Comparison of ENCODE assay signal across 22 cellular contexts in the genomic region with DNA sequence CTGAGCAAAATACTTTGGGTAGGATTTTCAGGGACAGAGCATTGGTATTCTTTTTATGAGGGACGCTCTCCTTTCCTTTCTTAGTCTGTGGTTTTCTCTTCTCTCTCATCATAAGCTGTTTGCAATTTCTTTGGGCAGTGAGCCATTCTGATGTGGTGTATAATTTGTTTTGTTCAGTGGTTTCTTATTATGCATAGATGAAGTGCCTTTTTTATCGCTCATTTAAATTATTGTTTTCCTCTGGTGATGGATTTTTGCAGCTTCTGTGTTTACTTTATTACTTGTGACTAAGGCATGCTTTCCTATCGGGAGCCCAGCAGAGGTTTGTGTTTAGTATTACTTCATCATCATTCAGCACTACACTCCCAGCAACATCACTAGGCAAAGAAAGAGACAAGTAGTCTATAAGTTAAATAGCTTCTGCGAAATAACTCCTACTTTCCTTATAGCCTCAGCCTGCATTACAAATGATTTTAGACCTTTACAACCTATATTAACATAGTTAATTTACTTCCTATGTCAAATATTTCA.
DNase-seq lines count a peak whose midpoint lies in the region; ATAC-seq, FAIRE-seq and TF ChIP-seq lines count a peak whose summit lies in the region.
"Had no signal": no experiment of that assay in that cellular context is flagged by ENCODE, and none has a peak within 500 bp of the region (broad histone marks: within the 10 kb centered on the region; RNA-seq: fewer than 3 reads in every experiment).

No MANE protein-coding gene starts in this region.

- peak; percentile 54 for FAIRE-seq in HTR-8/SVneo (lab: Jason Lieb, UNC)
- FAIRE-seq: GM12878, K562 had no signal

- ATAC-seq in SK-N-SH treated with all-trans-retinoic acid at 6 μM for 48 hours (no peak), HG03175 (IDR thresholded peaks at IDR 0.05; ENCODE audit: unreplicated experiment) (no peak), GM21723 (IDR thresholded peaks at IDR 0.05; ENCODE audit: unreplicated experiment) (no peak), GM18868 (IDR thresholded peaks at IDR 0.05; ENCODE audit: unreplicated experiment) (no peak)
- ATAC-seq: GM12878, heart left ventricle, K562, left colon had no signal

- H3K4me3 ChIP-seq in astrocyte of the cerebellum (ENCODE audit: low read depth, low read length) (no peak overlapping the region), fibroblast of villous mesenchyme (ENCODE audit: low read depth, low read length) (no peak overlapping the region)
- H3K4me3 ChIP-seq: GM12878, HAP-1, heart left ventricle, K562, MG63 had no signal

- TF ChIP-seq CTCF in astrocyte of the cerebellum (IDR thresholded peaks at IDR 0.05; ENCODE audit: low read depth, low read length, missing control alignments) (no peak), fibroblast of villous mesenchyme (IDR thresholded peaks at IDR 0.05; ENCODE audit: insufficient read depth, low read depth, low read length) (no peak)

- in situ Hi-C loops in astrocyte of the cerebellum (cut with HindIII; ENCODE audit: low sequenced_read_pairs) = no loop called here

- DNase-seq in COR-L47 (lab: John Stamatoyannopoulos, UW) = peak; percentile 22
- DNase-seq in HTR-8/SVneo (ENCODE audit: insufficient read length, low spot score) = peak; percentile 12
- DNase-seq in astrocyte of the cerebellum (ENCODE audit: low read depth) = peak; percentile 80
- peak; percentile 7 for DNase-seq in fibroblast of villous mesenchyme (ENCODE audit: low read depth)
- DNase-seq: activated CD4-positive, alpha-beta T cell treated with anti-CD3 and anti-CD28 coated beads for 4 hours; activated naive CD4-positive, alpha-beta T cell treated with Interleukin-2 at 50 U/mL for 16 hours; activated T-cell treated with anti-CD3 and anti-CD28 coated beads, Interleukin-2, amount 50 U/mL, for 48 hours; BE2C; DND-41; endodermal cell; heart left ventricle; left colon; MG63; NCI-H1694; NCI-H526 had no signal

TF ChIP-seq in SK-N-SH treated with all-trans-retinoic acid at 6 μM for 48 hours, 23 proteins besides CTCF, POLR2A, EP300 and RAD21:
- TF ChIP-seq OSR1 (CRISPR knock-in tag; IDR thresholded peaks at IDR 0.05) (no peak), TCF4 (CRISPR knock-in tag; IDR thresholded peaks at IDR 0.05; ENCODE audit: borderline replicate concordance) (no peak), ZNF70 (CRISPR knock-in tag; IDR thresholded peaks at IDR 0.05) (no peak)
- TF ChIP-seq, protein P1, sequence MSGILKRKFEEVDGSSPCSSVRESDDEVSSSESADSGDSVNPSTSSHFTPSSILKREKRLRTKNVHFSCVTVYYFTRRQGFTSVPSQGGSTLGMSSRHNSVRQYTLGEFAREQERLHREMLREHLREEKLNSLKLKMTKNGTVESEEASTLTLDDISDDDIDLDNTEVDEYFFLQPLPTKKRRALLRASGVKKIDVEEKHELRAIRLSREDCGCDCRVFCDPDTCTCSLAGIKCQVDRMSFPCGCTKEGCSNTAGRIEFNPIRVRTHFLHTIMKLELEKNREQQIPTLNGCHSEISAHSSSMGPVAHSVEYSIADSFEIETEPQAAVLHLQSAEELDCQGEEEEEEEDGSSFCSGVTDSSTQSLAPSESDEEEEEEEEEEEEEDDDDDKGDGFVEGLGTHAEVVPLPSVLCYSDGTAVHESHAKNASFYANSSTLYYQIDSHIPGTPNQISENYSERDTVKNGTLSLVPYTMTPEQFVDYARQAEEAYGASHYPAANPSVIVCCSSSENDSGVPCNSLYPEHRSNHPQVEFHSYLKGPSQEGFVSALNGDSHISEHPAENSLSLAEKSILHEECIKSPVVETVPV (CRISPR knock-in tag; IDR thresholded peaks at IDR 0.05) = no peak
TF ChIP-seq in SK-N-SH treated with all-trans-retinoic acid at 6 μM for 48 hours: peak in this region for 0.

Comparison
In these comparisons a context has a peak if more than half of its experiments do, and no peak if none do; other contexts are left out.
1. DNase-seq: peak in every context shown above with its lines; median percentile 80 in astrocyte of the cerebellum; 22 in COR-L47; 12 in HTR-8/SVneo; 7 in fibroblast of villous mesenchyme.